Comparison of ENCODE assay signal across 22 cellular contexts in the genomic region with DNA sequence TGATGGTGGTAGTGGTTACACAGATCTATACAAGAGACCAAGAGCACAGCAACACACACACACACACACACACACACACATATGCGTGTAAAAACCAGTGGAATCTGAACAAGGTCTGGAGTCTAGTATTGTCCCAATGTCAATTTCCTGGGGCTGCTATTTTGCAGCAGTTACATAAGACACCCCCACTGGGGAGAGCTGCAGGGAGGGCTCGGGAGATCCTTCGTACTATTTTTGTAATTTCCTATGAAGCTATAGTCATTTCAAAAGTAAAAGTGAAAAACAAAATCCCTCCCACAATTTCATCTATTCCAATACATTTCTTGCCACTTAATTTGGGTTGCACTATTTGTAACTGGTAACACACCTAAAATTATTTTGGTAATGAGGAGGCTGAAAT.
"Had no signal": no experiment of that assay in that cellular context is flagged by ENCODE, and none has a peak within 500 bp of the region (broad histone marks: within the 10 kb centered on the region; RNA-seq: fewer than 3 reads in every experiment).

No MANE protein-coding gene starts in this region.

- DNase-seq: effector memory CD8-positive, alpha-beta T cell; gastrocnemius medialis; mammary epithelial cell; naive thymus-derived CD4-positive, alpha-beta T cell; nephron progenitor cell; retina; right lobe of liver; stimulated activated CD4-positive, alpha-beta T cell treated with anti-CD3 and anti-CD28 coated beads, Interleukin-15, amount 100 ng/mL, for 24 hours; stimulated activated CD4-positive, alpha-beta T cell treated with anti-CD3 and anti-CD28 coated beads, Interleukin-1b, Interleukin-23, amount 100 ng/mL, for 48 hours; stimulated activated CD4-positive, alpha-beta T cell treated with anti-CD3 and anti-CD28 coated beads, Interleukin-4, amount 100 ng/mL, for 24 hours; testis had no signal

- H3K9ac ChIP-seq: parathyroid adenoma had no signal

- H3K4me1 Mint-ChIP-seq: stimulated activated memory B cell treated with anti-CD40 and anti-IgM and Interleukin-4, amounts not matched to agents 10 μg/mL and 1 μg/mL and 100 μg/mL, for 72 hours had no signal

- H3K27ac ChIP-seq: epithelial cell of prostate, esophagus muscularis mucosa, gastrocnemius medialis, parathyroid adenoma, prostate gland, right lobe of liver, spleen, testis, tibial nerve, upper lobe of right lung had no signal

- H3K36me3 Mint-ChIP-seq: stimulated activated memory B cell treated with anti-CD40 and anti-IgM and Interleukin-4, amounts not matched to agents 10 μg/mL and 1 μg/mL and 100 μg/mL, for 72 hours had no signal

- H3K9me3 Mint-ChIP-seq: dendritic cell treated with granulocyte-macrophage colony-stimulating factor and Interleukin-4, amounts not matched to agents 40 ng/mL and 50 ng/mL, for 4 days; effector memory CD8-positive, alpha-beta T cell; nephron progenitor cell; stimulated activated naive CD8-positive, alpha-beta T cell treated with anti-CD3 and anti-CD28 coated beads, Interleukin-15, Interleukin-2, amounts not matched to agents 100 ng/mL and 50 ng/mL, for 24 hours had no signal

- H3K27me3 Mint-ChIP-seq: stimulated activated naive CD8-positive, alpha-beta T cell treated with anti-CD3 and anti-CD28 coated beads, Interleukin-15, Interleukin-2, amounts not matched to agents 100 ng/mL and 50 ng/mL, for 24 hours had no signal

- H3K27me3 ChIP-seq: gastrocnemius medialis, right lobe of liver, spleen, testis, upper lobe of right lung had no signal

- H3K4me1 ChIP-seq: esophagus muscularis mucosa, gastrocnemius medialis, parathyroid adenoma, prostate gland, spleen, tibial nerve, upper lobe of right lung had no signal

- H3K9me3 ChIP-seq: esophagus muscularis mucosa, gastrocnemius medialis, prostate gland, right lobe of liver, spleen, testis, tibial nerve, upper lobe of right lung had no signal

- H3K4me3 Mint-ChIP-seq: dendritic cell treated with granulocyte-macrophage colony-stimulating factor and Interleukin-4, amounts not matched to agents 40 ng/mL and 50 ng/mL, for 4 days; effector memory CD8-positive, alpha-beta T cell; nephron progenitor cell; stimulated activated memory B cell treated with anti-CD40 and anti-IgM and Interleukin-4, amounts not matched to agents 10 μg/mL and 1 μg/mL and 100 μg/mL, for 72 hours; stimulated activated naive CD8-positive, alpha-beta T cell treated with anti-CD3 and anti-CD28 coated beads, Interleukin-15, Interleukin-2, amounts not matched to agents 100 ng/mL and 50 ng/mL, for 24 hours had no signal

- H3K36me3 ChIP-seq: esophagus muscularis mucosa, gastrocnemius medialis, prostate gland, right lobe of liver, spleen, tibial nerve, upper lobe of right lung had no signal

- ATAC-seq: effector memory CD8-positive, alpha-beta T cell; gastrocnemius medialis; left lobe of liver; naive thymus-derived CD4-positive, alpha-beta T cell; right lobe of liver; stimulated activated memory B cell treated with anti-CD40 and anti-IgM and Interleukin-4, amounts not matched to agents 10 μg/mL and 1 μg/mL and 100 μg/mL, for 72 hours; upper lobe of right lung had no signal

- H3K27ac Mint-ChIP-seq: dendritic cell treated with granulocyte-macrophage colony-stimulating factor and Interleukin-4, amounts not matched to agents 40 ng/mL and 50 ng/mL, for 4 days; effector memory CD8-positive, alpha-beta T cell; naive thymus-derived CD4-positive, alpha-beta T cell; nephron progenitor cell; stimulated activated memory B cell treated with anti-CD40 and anti-IgM and Interleukin-4, amounts not matched to agents 10 μg/mL and 1 μg/mL and 100 μg/mL, for 72 hours; stimulated activated naive CD8-positive, alpha-beta T cell treated with anti-CD3 and anti-CD28 coated beads, Interleukin-15, Interleukin-2, amounts not matched to agents 100 ng/mL and 50 ng/mL, for 24 hours had no signal

- H3K4me3 ChIP-seq: esophagus muscularis mucosa, gastrocnemius medialis, prostate gland, right lobe of liver, spleen, testis, tibial nerve, upper lobe of right lung had no signal
